In the genomic region with DNA sequence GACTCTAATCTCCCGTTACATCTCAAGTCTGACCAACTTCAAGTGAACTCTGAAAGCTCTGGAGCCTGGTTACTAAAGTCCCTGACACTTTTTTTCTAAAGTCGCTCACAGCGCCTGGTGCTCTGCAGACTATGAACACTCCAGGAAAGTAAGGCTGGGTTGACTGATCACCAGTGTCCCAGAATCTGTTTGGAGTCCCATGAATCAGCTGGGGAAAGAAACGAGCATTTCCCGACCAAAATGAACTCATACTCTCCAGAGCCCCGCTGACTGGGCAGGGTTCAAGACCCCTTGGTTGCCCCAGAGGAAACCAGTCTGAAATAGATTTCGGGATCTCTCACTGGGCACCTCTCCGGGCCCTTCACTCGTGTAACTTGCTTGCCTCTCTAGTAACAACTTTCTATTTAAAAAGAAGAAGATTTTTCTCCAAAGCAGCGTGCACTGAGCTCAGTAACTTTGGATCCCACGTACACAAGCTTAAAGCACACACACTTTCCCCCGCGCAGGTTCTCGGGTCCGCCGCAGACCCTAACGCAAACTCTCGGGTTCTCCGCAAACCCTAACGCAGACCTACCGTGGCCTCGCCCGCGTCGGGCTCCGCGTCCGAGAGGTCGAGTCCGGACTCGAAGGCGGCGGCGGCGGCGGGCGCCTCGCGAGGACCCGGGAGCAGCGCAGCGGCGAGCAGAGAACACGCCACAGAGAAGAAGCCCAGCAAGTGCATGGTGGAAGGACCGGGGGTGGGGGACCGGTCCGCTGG, we compare ENCODE assay signal across 8 cellular contexts. TPM values are rescaled to one million over a fixed set of nuclear protein-coding genes. Genes with fewer than 3 reads are reported as not detected.
DNase-seq lines count a peak whose midpoint lies in the region; ATAC-seq and TF ChIP-seq lines count a peak whose summit lies in the region.

No MANE protein-coding gene starts in this region.

- DNase-seq in Right ventricle myocardium inferior (ENCODE audit: missing footprints) (peak; percentile 66), cardiac septum (ENCODE audit: low spot score) (no peak), MG63 (peak; percentile 69), nephron progenitor cell (peak; percentile 61), A172 (ENCODE audit: low spot score) (no peak), NCI-H1694 (lab: John Stamatoyannopoulos, UW) (no peak), T-helper 9 cell (no peak)

- ATAC-seq in Right ventricle myocardium inferior (peak; percentile 47), esophagus mucosa (peak; percentile 35)

- H3K4me3 Mint-ChIP-seq in nephron progenitor cell, result peak overlapping the region; percentile 83

- peaks cover 7% of the 10 kb centered on the region for H3K4me1 Mint-ChIP-seq in nephron progenitor cell

- peaks cover 51% of the 10 kb centered on the region for H3K27me3 Mint-ChIP-seq in nephron progenitor cell (ENCODE audit: low read depth, poor library complexity)

- intact Hi-C loops in Right ventricle myocardium inferior (cut with DNase I), result loop anchor here (2.0 to 5.0 kb wide), 3 partner anchors 225 to 414 kb away; no protein-coding TSS in a partner anchor
- intact Hi-C loops in cardiac septum (cut with DNase I), result loop anchor here (2.0 to 5.0 kb wide), 3 partner anchors 224 to 409 kb away; no protein-coding TSS in a partner anchor

- H3K27ac Mint-ChIP-seq in nephron progenitor cell, result no peak overlapping the region

- no peaks in the 10 kb centered on the region for H3K27me3 ChIP-seq in MG63

- H3K36me3 ChIP-seq in MG63, result peaks cover 2% of the 10 kb centered on the region

- H3K4me3 ChIP-seq in MG63, result peak overlapping the region; percentile 63

- no peak for TF ChIP-seq CTCF in nephron progenitor cell (IDR thresholded peaks at IDR 0.05)

- no peaks in the 10 kb centered on the region for H3K9me3 Mint-ChIP-seq in nephron progenitor cell

- peaks cover 5% of the 10 kb centered on the region for H3K9me3 ChIP-seq in MG63

- H3K36me3 Mint-ChIP-seq in nephron progenitor cell (ENCODE audit: low read depth), result no peaks in the 10 kb centered on the region

RNA-seq across cellular contexts. Expression of gene VEGFC, which starts 1.0 kb away (rescaled TPM):
- total RNA-seq in Right ventricle myocardium inferior (6.0 TPM), cardiac septum (15.0 TPM), esophagus mucosa (1.1 TPM)
- total RNA-seq in MG63 (2014; rRNA removed; shearing (Covaris generic); ENCODE audit: low replicate concordance), result 19.9 and 30.3 TPM in 2 replicates
- 39.3 and 42.8 TPM in 2 replicates for total RNA-seq in A172 (2014; rRNA removed; shearing (Covaris generic))

Comparison
In these comparisons a context has a peak if more than half of its experiments do, and no peak if none do; other contexts are left out.
1. DNase-seq: peak in Right ventricle myocardium inferior (single experiment), MG63 (single experiment) and nephron progenitor cell (single experiment); none in cardiac septum (single experiment), A172 (single experiment), NCI-H1694 (single experiment) and T-helper 9 cell (single experiment).